Comparison of ENCODE assay signal across 17 cellular contexts in the genomic region with DNA sequence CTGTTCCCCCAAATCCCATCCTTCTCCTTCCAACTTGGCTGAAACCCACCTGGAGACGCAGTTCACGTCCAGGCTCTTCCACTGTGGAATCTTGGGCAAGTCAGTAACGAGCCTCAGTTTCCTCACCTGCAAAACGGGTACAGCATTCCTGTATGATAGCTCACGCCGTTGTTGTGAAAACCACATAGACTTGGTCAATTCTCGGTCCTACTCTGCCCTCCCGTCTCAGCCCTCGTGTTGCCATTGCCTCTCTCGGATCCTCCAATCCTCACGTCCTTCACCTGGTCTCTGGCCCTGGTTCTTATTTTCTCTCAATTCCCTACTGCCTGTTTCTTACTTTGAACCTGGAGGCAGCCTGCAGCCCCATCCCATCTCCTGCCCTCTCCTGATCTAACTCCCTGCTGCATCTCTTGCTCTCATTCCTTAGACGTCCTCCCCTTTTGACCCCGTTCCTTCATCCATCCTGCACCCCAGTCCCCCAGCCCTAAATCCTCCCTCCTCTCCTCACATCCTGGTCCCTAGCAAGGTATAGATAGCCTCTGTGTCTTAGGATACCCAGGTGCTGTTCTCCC. TPM values are rescaled to one million over a fixed set of nuclear protein-coding genes. Genes with fewer than 3 reads are reported as not detected.
DNase-seq lines count a peak whose midpoint lies in the region; TF ChIP-seq lines count a peak whose summit lies in the region.
"Had no signal": no experiment of that assay in that cellular context is flagged by ENCODE, and none has a peak within 500 bp of the region (broad histone marks: within the 10 kb centered on the region; RNA-seq: fewer than 3 reads in every experiment).

No MANE protein-coding gene starts in this region.

- H3K9me3 Mint-ChIP-seq in glutamatergic neuron (ENCODE audit: unreplicated experiment), result peaks cover 9% of the 10 kb centered on the region

- H3K27me3 Mint-ChIP-seq in glutamatergic neuron (ENCODE audit: unreplicated experiment), result peaks cover 26% of the 10 kb centered on the region

- H3K27me3 ChIP-seq in Peyer's patch (peaks cover 0 to 28% of the 10 kb centered on the region in 2 donors), prostate gland (replicated peaks; ENCODE audit: insufficient read depth) (peaks cover 25% of the 10 kb centered on the region)

- TF ChIP-seq CTCF in Peyer's patch (IDR thresholded peaks at IDR 0.05), result no peak
- no peak for TF ChIP-seq CTCF in glutamatergic neuron (IDR thresholded peaks at IDR 0.05; ENCODE audit: partially characterized antibody, unreplicated experiment)
- no peak for TF ChIP-seq CTCF in prostate gland (IDR thresholded peaks at IDR 0.05)

- H3K9me3 ChIP-seq in Peyer's patch (no peaks in the 10 kb centered on the region), prostate gland (no peaks in the 10 kb centered on the region)
- H3K9me3 ChIP-seq: gastroesophageal sphincter, uterus had no signal

- H3K36me3 ChIP-seq in Peyer's patch (peaks cover 0 to 14% (median 0%) of the 10 kb centered on the region in 3 donors), prostate gland (no peaks in the 10 kb centered on the region)
- H3K36me3 ChIP-seq: gastroesophageal sphincter, uterus, WERI-Rb-1 had no signal

- H3K4me1 ChIP-seq in Peyer's patch (peaks cover 0 to 33% (median 8%) of the 10 kb centered on the region in 4 donors), prostate gland (replicated peaks) (peaks cover 9% of the 10 kb centered on the region)

- intact Hi-C loops in prostate gland (cut with DNase I), result loop anchor here (5.0 kb wide), 1 partner anchor 90 kb away; no protein-coding TSS in a partner anchor

- peak overlapping the region; percentile 53 for H3K4me3 Mint-ChIP-seq in glutamatergic neuron (ENCODE audit: unreplicated experiment)

- H3K27ac Mint-ChIP-seq in glutamatergic neuron (ENCODE audit: unreplicated experiment), result no peak overlapping the region

- DNase-seq in activated CD8-positive, alpha-beta memory T cell treated with anti-CD3 and anti-CD28 coated beads, Interleukin-2, amount 50 U/mL, for 48 hours, result peak; percentile 58
- no peak for DNase-seq in activated CD8-positive, alpha-beta memory T cell treated with anti-CD3 and anti-CD28 coated beads for 24 hours
- DNase-seq in Peyer's patch (peak in 1 of 3 donors; percentile 60), glutamatergic neuron (no peak), prostate gland (ENCODE audit: low spot score) (no peak), C1 segment of cervical spinal cord (lab: John Stamatoyannopoulos, UW) (no peak), SW480 (ENCODE audit: low spot score) (no peak), DMS 273 treated with DMSO at 0.1 percent for 48 hours (lab: John Stamatoyannopoulos, UW) (no peak)
- DNase-seq: effector CD8-positive, alpha-beta T cell; GOT3; NCI-H526; occipital lobe; Right ventricle myocardium superior; uterus; WERI-Rb-1 had no signal

- H3K4me3 ChIP-seq in Peyer's patch (peak overlapping the region in 3 of 4 donors; percentile 28 to 62 (median 46)), prostate gland (peak overlapping the region; percentile 23 to 35)
- H3K4me3 ChIP-seq: uterus had no signal

- H3K4me1 Mint-ChIP-seq in glutamatergic neuron (ENCODE audit: low read depth, unreplicated experiment), result peaks cover 16% of the 10 kb centered on the region

- H3K27ac ChIP-seq in Peyer's patch (peak overlapping the region in 3 of 4 donors; percentile 70 to 85 (median 73)), prostate gland (peak overlapping the region in 1 of 2 donors; percentile 36)
- H3K27ac ChIP-seq: gastroesophageal sphincter, uterus, WERI-Rb-1 had no signal

- 45% methylated on average over 13 of the region's 13 CpGs for WGBS in prostate gland

- no peak for TF ChIP-seq POLR2A in Peyer's patch (IDR thresholded peaks at IDR 0.05)
- TF ChIP-seq POLR2A in prostate gland (IDR thresholded peaks at IDR 0.05), result no peak

- H3K36me3 Mint-ChIP-seq in glutamatergic neuron (ENCODE audit: unreplicated experiment), result no peaks in the 10 kb centered on the region

RNA-seq across cellular contexts. Expression of gene MUC12, which starts 2.0 kb away (rescaled TPM):
- total RNA-seq in Peyer's patch, result 10 to 100 TPM in 2 of 4 donors, 1 to 10 TPM in 2; 4.8 to 31.8 (median 9.0) TPM
- 1.0 TPM for total RNA-seq in glutamatergic neuron (ENCODE audit: unreplicated experiment)
- total RNA-seq in prostate gland, result 10 to 100 TPM in 1 of 2 donors, 1 to 10 TPM in 1; 4.0 to 20.9 TPM
- total RNA-seq: occipital lobe, Right ventricle myocardium superior had no signal

RNA-seq across cellular contexts. Expression of gene MUC3A, which starts 18.0 kb away (rescaled TPM):
- total RNA-seq in Peyer's patch (100 to 1,000 TPM in 3 of 4 donors, 10 to 100 TPM in 1; 85.8 to 694 (median 395) TPM), glutamatergic neuron (ENCODE audit: unreplicated experiment) (6.3 TPM), prostate gland (10 to 100 TPM; 28.8 to 46.0 TPM)

RNA-seq across cellular contexts. Expression of gene MUC17, which starts 52.5 kb away (rescaled TPM):
- total RNA-seq in Peyer's patch (1,000 to 10,000 TPM in 1 of 4 donors, 100 to 1,000 TPM in 2, 10 to 100 TPM in 1; 64.4 to 1,011 (median 801) TPM), glutamatergic neuron (ENCODE audit: unreplicated experiment) (not detected), prostate gland (under 1 TPM in 1 of 2 donors, not detected in 1; 0.23 TPM)
- total RNA-seq: left lobe of liver, occipital lobe, Right ventricle myocardium superior had no signal

Comparison
In these comparisons a context has a peak if more than half of its experiments do, and no peak if none do; other contexts are left out.
1. RNA of gene MUC17, which starts 52.5 kb away (total RNA-seq): 64.4 to 1,011 TPM in Peyer's patch; 0.23 TPM in prostate gland and not detected in glutamatergic neuron (single experiment); every median in the first group is over 10 times any median in the second.